22 cellular contexts compared by ENCODE assay signal in the genomic region with DNA sequence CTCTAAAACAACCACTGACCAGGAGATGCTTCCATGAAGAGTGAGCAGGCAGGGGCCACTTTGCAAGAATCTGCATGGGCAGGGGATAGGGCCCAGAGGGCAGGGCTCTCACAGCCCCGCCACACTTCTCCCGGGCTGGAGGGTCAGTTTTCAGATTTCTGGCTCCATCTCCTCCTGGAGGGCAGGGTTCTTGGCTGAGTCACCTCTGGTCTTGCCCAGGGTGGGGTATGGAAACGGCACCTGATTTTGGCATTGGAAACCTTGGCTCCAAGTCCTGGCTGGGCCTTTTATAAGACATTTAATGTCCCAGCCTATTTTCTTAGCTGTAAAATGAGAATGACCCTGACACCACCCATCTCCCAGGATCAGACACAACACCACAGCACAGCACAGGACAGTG. TPM values are rescaled to one million over a fixed set of nuclear protein-coding genes. Genes with fewer than 3 reads are reported as not detected.
DNase-seq lines count a peak whose midpoint lies in the region; ATAC-seq and TF ChIP-seq lines count a peak whose summit lies in the region.
"Had no signal": no experiment of that assay in that cellular context is flagged by ENCODE, and none has a peak within 500 bp of the region (broad histone marks: within the 10 kb centered on the region; RNA-seq: fewer than 3 reads in every experiment).

No MANE protein-coding gene starts in this region.

- H3K79me2 ChIP-seq in HCT116 (ENCODE audit: insufficient read depth, low read length) (no peaks in the 10 kb centered on the region), PC-3 (ENCODE audit: low read length) (no peaks in the 10 kb centered on the region)

- no peak for TF ChIP-seq RAD21 in HCT116 (IDR thresholded peaks at IDR 0.05; ENCODE audit: low read depth)

- no peaks in the 10 kb centered on the region for H3K36me3 Mint-ChIP-seq in activated naive CD8-positive, alpha-beta T cell treated with anti-CD3 and anti-CD28 coated beads for 36 hours

- intact Hi-C loops in HCT116 (cut with micrococcal nuclease) (no loop called here), PC-3 (cut with micrococcal nuclease) (loop anchor here (2.0 to 5.0 kb wide), 2 partner anchors 42 to 57 kb away; no protein-coding TSS in a partner anchor), esophagus squamous epithelium (cut with DNase I) (no loop called here), sigmoid colon (cut with DNase I) (no loop called here)

- no peak overlapping the region for H3K4me3 Mint-ChIP-seq in activated naive CD8-positive, alpha-beta T cell treated with anti-CD3 and anti-CD28 coated beads for 36 hours
- H3K4me3 Mint-ChIP-seq: CD8-positive, alpha-beta memory T cell had no signal

- CTCF ChIA-PET in HCT116 (lab: Charles Lee), result no interaction called here
- CTCF ChIA-PET in PC-3 (lab: Charles Lee), result no interaction called here

- no peaks in the 10 kb centered on the region for H3K27me3 ChIP-seq in HCT116 (ENCODE audit: insufficient read depth, low read length)
- no peaks in the 10 kb centered on the region for H3K27me3 ChIP-seq in PC-3 (ENCODE audit: low read length)
- no peaks in the 10 kb centered on the region for H3K27me3 ChIP-seq in esophagus squamous epithelium
- no peaks in the 10 kb centered on the region for H3K27me3 ChIP-seq in sigmoid colon
- H3K27me3 ChIP-seq: BLaER1 treated with 17β-estradiol and CSF1 and Interleukin-3, amounts not matched to agents 10 nM and 100 nM had no signal

- H3K4me2 ChIP-seq in HCT116 (ENCODE audit: low read length) (peak overlapping the region; percentile 41), PC-3 (ENCODE audit: low read length) (peak overlapping the region; percentile 76)
- H3K4me2 ChIP-seq: KMS-11 had no signal

- H4K20me1 ChIP-seq in HCT116 (ENCODE audit: insufficient read depth) (no peaks in the 10 kb centered on the region), PC-3 (ENCODE audit: low read length) (no peaks in the 10 kb centered on the region)
- H4K20me1 ChIP-seq: BLaER1 treated with 17β-estradiol and CSF1 and Interleukin-3, amounts not matched to agents 10 nM and 100 nM had no signal

- no peak overlapping the region for H2AFZ ChIP-seq in HCT116 (ENCODE audit: low read depth, low read length, poor library complexity, severe bottlenecking)
- H2AFZ ChIP-seq in PC-3 (ENCODE audit: low read length), result peak overlapping the region; percentile 64

- no peaks in the 10 kb centered on the region for H3K27me3 Mint-ChIP-seq in activated naive CD8-positive, alpha-beta T cell treated with anti-CD3 and anti-CD28 coated beads for 36 hours
- H3K27me3 Mint-ChIP-seq: CD8-positive, alpha-beta memory T cell had no signal

- no peak for TF ChIP-seq EP300 in sigmoid colon (IDR thresholded peaks at IDR 0.05)

- ATAC-seq in HCT116 (peak; percentile 46), PC-3 (peak; percentile 87), HG03378 (IDR thresholded peaks at IDR 0.05; ENCODE audit: unreplicated experiment) (no peak)
- ATAC-seq: GM12878 had no signal

- no peak overlapping the region for H3K27ac Mint-ChIP-seq in activated naive CD8-positive, alpha-beta T cell treated with anti-CD3 and anti-CD28 coated beads for 36 hours

- peak overlapping the region; percentile 23; the same call in 1 of the 2 replicates for H3K27ac ChIP-seq in HCT116 (ENCODE audit: low read depth, low read length)
- peak overlapping the region; percentile 94 for H3K27ac ChIP-seq in PC-3 (ENCODE audit: low read length)
- H3K27ac ChIP-seq in esophagus squamous epithelium, result peak overlapping the region in 3 of 4 donors; percentile 59 to 69 (median 66)
- no peak overlapping the region for H3K27ac ChIP-seq in sigmoid colon
- H3K27ac ChIP-seq: KMS-11 had no signal

- H3K4me1 Mint-ChIP-seq in activated naive CD8-positive, alpha-beta T cell treated with anti-CD3 and anti-CD28 coated beads for 36 hours, result peaks cover 3% of the 10 kb centered on the region

- no peaks in the 10 kb centered on the region for H3F3A ChIP-seq in PC-3 (ENCODE audit: low read length, unreplicated experiment)

- H3K9ac ChIP-seq in HCT116 (ENCODE audit: low read length) (no peak overlapping the region; the same call in 1 of the 2 replicates), PC-3 (ENCODE audit: low read length) (peak overlapping the region; percentile 65)
- H3K9ac ChIP-seq: BLaER1 treated with 17β-estradiol and CSF1 and Interleukin-3, amounts not matched to agents 10 nM and 100 nM; KMS-11 had no signal

- POLR2A ChIA-PET in HCT116 (lab: Charles Lee) (no interaction called here), PC-3 (lab: Charles Lee; ENCODE audit: unreplicated experiment) (no interaction called here)

- TF ChIP-seq CTCF in HCT116 (IDR thresholded peaks at IDR 0.05 in 2 of 3, conservative IDR thresholded peaks at IDR 0.05 in 1 of 3; ENCODE audit: borderline replicate concordance in 1 of 3, insufficient read depth in 1 of 3, low read depth in 2 of 3, low read length in 2 of 3), result no peak
- no peak for TF ChIP-seq CTCF in PC-3 (conservative IDR thresholded peaks at IDR 0.05; ENCODE audit: low read depth, low read length)
- no peak for TF ChIP-seq CTCF in esophagus squamous epithelium (IDR thresholded peaks at IDR 0.05)
- TF ChIP-seq CTCF in sigmoid colon (IDR thresholded peaks at IDR 0.05), result no peak

- H3K9me2 ChIP-seq in HCT116 (ENCODE audit: insufficient read depth) (no peaks in the 10 kb centered on the region), PC-3 (replicated peaks; ENCODE audit: low read length) (no peaks in the 10 kb centered on the region)

- TF ChIP-seq POLR2A in HCT116 (IDR thresholded peaks at IDR 0.05; ENCODE audit: borderline replicate concordance, extremely low read depth, insufficient read depth, insufficient read length) (no peak), esophagus squamous epithelium (IDR thresholded peaks at IDR 0.05) (no peak), sigmoid colon (IDR thresholded peaks at IDR 0.05) (no peak)

- BruUV-seq in HCT116 (replicated peaks; lab: Mats Ljungman, UMichigan) (no TSS peak), PC-3 (replicated peaks; lab: Mats Ljungman, UMichigan) (no TSS peak)

- no peaks in the 10 kb centered on the region for H3K9me3 Mint-ChIP-seq in activated naive CD8-positive, alpha-beta T cell treated with anti-CD3 and anti-CD28 coated beads for 36 hours

- H3K4me1 ChIP-seq in HCT116 (ENCODE audit: control insufficient read depth in 1 of 2, insufficient read depth in 2 of 2, low read length in 2 of 2) (peaks cover 9 to 14% of the 10 kb centered on the region in 2 experiments), PC-3 (ENCODE audit: insufficient read depth, low read length) (peaks cover 17% of the 10 kb centered on the region), esophagus squamous epithelium (peaks cover 0 to 14% (median 0%) of the 10 kb centered on the region in 3 donors), sigmoid colon (no peaks in the 10 kb centered on the region)

- H3K36me3 ChIP-seq in HCT116 (ENCODE audit: control insufficient read depth in 1 of 2, insufficient read depth in 2 of 2, low read length in 2 of 2) (no peaks in the 10 kb centered on the region), PC-3 (ENCODE audit: low read depth, low read length) (no peaks in the 10 kb centered on the region), esophagus squamous epithelium (peaks cover 0 to 13% (median 0%) of the 10 kb centered on the region in 3 donors), sigmoid colon (peaks cover 0 to 12% (median 0%) of the 10 kb centered on the region in 4 donors)

- H3K4me3 ChIP-seq in HCT116 (replicated peaks in 1 of 2; ENCODE audit: low read depth in 1 of 2, low read length in 2 of 2) (no peak overlapping the region), PC-3 (ENCODE audit: low read length) (peak overlapping the region; percentile 34; the same call in 1 of the 2 replicates), esophagus squamous epithelium (no peak overlapping the region), sigmoid colon (no peak overlapping the region)
- H3K4me3 ChIP-seq: BLaER1 treated with 17β-estradiol and CSF1 and Interleukin-3, amounts not matched to agents 10 nM and 100 nM; GM12878 had no signal

- 48 to 79% methylated on average over 3 of the region's 3 CpGs for WGBS in esophagus squamous epithelium, 2 donors
- 23 to 61% methylated on average over 3 of the region's 3 CpGs for WGBS in sigmoid colon, 2 donors

- H3K9me3 ChIP-seq in HCT116 (ENCODE audit: control insufficient read depth in 1 of 2, insufficient read depth in 1 of 2, low read depth in 1 of 2, low read length in 2 of 2) (no peaks in the 10 kb centered on the region), PC-3 (ENCODE audit: low read length) (no peaks in the 10 kb centered on the region), esophagus squamous epithelium (no peaks in the 10 kb centered on the region), sigmoid colon (no peaks in the 10 kb centered on the region)

- DNase-seq in HCT116 (ENCODE audit: low read depth, low spot score) (no peak), PC-3 (peak; percentile 74), esophagus squamous epithelium (lab: John Stamatoyannopoulos, UW) (no peak), sigmoid colon (peak; percentile 32), NCI-H2196 treated with DMSO at 0.1 percent for 48 hours (lab: John Stamatoyannopoulos, UW; ENCODE audit: unreplicated experiment) (no peak), NCI-H82 (lab: John Stamatoyannopoulos, UW) (no peak)
- no peak for DNase-seq in activated naive CD8-positive, alpha-beta T cell treated with anti-CD3 and anti-CD28 coated beads for 36 hours
- DNase-seq: CD8-positive, alpha-beta memory T cell; DMS53; EL; MM.1S; NCI-H1092; NCI-H1436 treated with DMSO at 0.1 percent for 48 hours; NCI-H2029; NCI-H2171; OCI-M1; RPMI8226 had no signal

- RAD21 ChIA-PET in HCT116 (lab: Charles Lee; ENCODE audit: low non-redundant PET in 1 of 2, low total read pairs in 2 of 2, uncharacterized antibody in 2 of 2, unreplicated experiment in 2 of 2), result no interaction called here

TF ChIP-seq in HCT116, 20 proteins besides CTCF, POLR2A, EP300 and RAD21:
- TF ChIP-seq TCF7L2 (IDR thresholded peaks at IDR 0.05; ENCODE audit: borderline replicate concordance, extremely low read depth, insufficient read depth, insufficient read length), result no peak
- TF ChIP-seq CBX3 (IDR thresholded peaks at IDR 0.05; ENCODE audit: low read depth), result no peak
- TF ChIP-seq FOSL1 (IDR thresholded peaks at IDR 0.05; ENCODE audit: low read depth), result no peak
- no peak for TF ChIP-seq YY1 (IDR thresholded peaks at IDR 0.05; ENCODE audit: extremely low read depth, insufficient replicate concordance, low read depth, low read length)
- TF ChIP-seq, protein P1, sequence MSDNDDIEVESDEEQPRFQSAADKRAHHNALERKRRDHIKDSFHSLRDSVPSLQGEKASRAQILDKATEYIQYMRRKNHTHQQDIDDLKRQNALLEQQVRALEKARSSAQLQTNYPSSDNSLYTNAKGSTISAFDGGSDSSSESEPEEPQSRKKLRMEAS (IDR thresholded peaks at IDR 0.05), result no peak
- TF ChIP-seq EZH2 (IDR thresholded peaks at IDR 0.05), result no peak

RNA-seq across cellular contexts. Expression of a gene that starts 27.6 kb away (rescaled TPM):
- 1.1 TPM for total RNA-seq in HCT116 (2021; ENCODE audit: unreplicated experiment)
- 0.39 and 0.44 TPM in 2 replicates for polyA plus RNA-seq in HCT116 (2012)
- total RNA-seq in PC-3 (2014; rRNA removed), result 0.12 TPM in 1 of 2 replicates, not detected in the other
- 1 to 10 TPM in 1 of 4 donors, under 1 TPM in 3; 0.18 to 1.5 (median 0.34) TPM for total RNA-seq in esophagus squamous epithelium
- total RNA-seq in sigmoid colon, result 1 to 10 TPM; 1.1 to 1.4 (median 1.2) TPM
- 1 to 10 TPM; 1.1 to 1.2 (median 1.2) TPM for polyA plus RNA-seq in sigmoid colon
- under 1 TPM; 0.54 to 0.74 TPM for total RNA-seq in activated naive CD8-positive, alpha-beta T cell treated with anti-CD3 and anti-CD28 coated beads for 36 hours
- total RNA-seq: NCI-H460 had no signal

Comparison
In these comparisons a context has a peak if more than half of its experiments do, and no peak if none do; other contexts are left out.
1. DNase-seq: peak in PC-3 (single experiment) and sigmoid colon (single experiment); none in HCT116 (single experiment), esophagus squamous epithelium (single experiment), NCI-H2196 treated with DMSO at 0.1 percent for 48 hours (single experiment), activated naive CD8-positive, alpha-beta T cell treated with anti-CD3 and anti-CD28 coated beads for 36 hours (single experiment) and NCI-H82 (single experiment).
2. H3K27ac ChIP-seq: peak in HCT116 (single experiment), PC-3 (single experiment) and esophagus squamous epithelium (3 of 4); none in sigmoid colon (0 of 4).